In the genomic region with DNA sequence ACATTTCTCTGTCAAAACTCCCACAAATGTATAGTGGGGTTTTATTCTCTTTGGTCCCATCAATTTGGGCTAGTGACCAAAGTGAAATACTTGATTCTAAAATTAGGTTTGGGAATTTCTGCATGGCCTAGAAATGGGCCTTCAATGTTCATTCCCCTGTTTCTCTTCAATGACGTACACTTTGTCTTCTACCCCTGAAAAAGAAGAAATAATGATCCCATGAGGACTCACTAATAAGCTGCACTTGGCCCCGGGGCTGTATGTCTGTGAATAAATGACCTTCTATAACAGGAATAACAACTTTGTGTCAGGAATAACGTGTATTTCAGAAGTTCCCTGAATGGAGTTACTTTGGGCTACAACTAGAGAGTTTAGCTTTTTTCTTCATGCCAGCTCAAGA, we compare ENCODE assay signal across 27 cellular contexts. TPM values are rescaled to one million over a fixed set of nuclear protein-coding genes. Genes with fewer than 3 reads are reported as not detected.
"Had no signal": no experiment of that assay in that cellular context is flagged by ENCODE, and none has a peak within 500 bp of the region (broad histone marks: within the 10 kb centered on the region; RNA-seq: fewer than 3 reads in every experiment).

No MANE protein-coding gene starts in this region.

- H3K9me3 ChIP-seq: SJCRH30, SK-N-SH had no signal

- ATAC-seq: activated CD4-positive, CD25-positive, alpha-beta regulatory T cell treated with anti-CD3 and anti-CD28 coated beads, Interleukin-2, amount 50 U/mL, for 24 hours; activated CD8-positive, alpha-beta T cell treated with anti-CD3 and anti-CD28 coated beads for 36 hours; activated T-cell treated with anti-CD3 and anti-CD28 coated beads, Interleukin-2, amount 50 U/mL, for 72 hours had no signal

- DNase-seq: activated CD4-positive, alpha-beta T cell treated with anti-CD3 and anti-CD28 coated beads for 4 hours; activated CD8-positive, alpha-beta memory T cell treated with anti-CD3 and anti-CD28 coated beads, Interleukin-2, amount 50 U/mL, for 4 hours; activated CD8-positive, alpha-beta T cell treated with anti-CD3 and anti-CD28 coated beads for 36 hours; activated gamma-delta T cell treated with Interleukin-2 at 50 U/mL for 16 hours; activated naive CD4-positive, alpha-beta T cell treated with anti-CD3 and anti-CD28 coated beads, Interleukin-2, amount 10 ng/mL, durations not matched to agents 7 days and 5 days; activated naive CD8-positive, alpha-beta T cell treated with anti-CD3 and anti-CD28 coated beads for 36 hours; activated T-cell treated with anti-CD3 and anti-CD28 coated beads, Interleukin-2, amount 50 U/mL, for 72 hours; aorta; Karpas-422; MM.1S; NCI-H1105; NCI-H1436; NCI-H1694 treated with DMSO at 0.1 percent for 48 hours; NCI-H2029 treated with DMSO at 0.1 percent for 48 hours; NCI-H345; NCI-H510A; NCI-H526 treated with DMSO at 0.1 percent for 48 hours; NCI-H82; SJCRH30; SK-N-SH; SW 1271 had no signal

- H3K9ac ChIP-seq: SK-N-SH had no signal

- H3K4me2 ChIP-seq: SK-N-SH had no signal

- H3K27me3 ChIP-seq: SJCRH30 had no signal

- H3K36me3 ChIP-seq: SJCRH30 had no signal

- H3K4me3 ChIP-seq: K562, SJCRH30 had no signal

- H3K27ac ChIP-seq: SJCRH30 had no signal

RNA-seq across cellular contexts. Expression of gene OR6B1, which starts 20.2 kb away (rescaled TPM):
- total RNA-seq: activated CD8-positive, alpha-beta T cell treated with anti-CD3 and anti-CD28 coated beads for 36 hours; activated naive CD8-positive, alpha-beta T cell treated with anti-CD3 and anti-CD28 coated beads for 36 hours; activated T-cell treated with anti-CD3 and anti-CD28 coated beads, Interleukin-2, amount 50 U/mL, for 72 hours; activated T-helper 2 cell treated with anti-CD3 and anti-CD28 coated beads, Interferon-gamma antibody, Interleukin-2, Interleukin-4, amounts not matched to agents 10 μg/mL and 5 μg/mL and 100 μg/mL, durations not matched to agents 14 hours and 24 hours and 36 hours; aorta; K562; OCI-LY7; RPMI7951; SJCRH30; T-helper 1 cell treated with Interleukin-12 subunit alpha and Interleukin-12 subunit beta and Interleukin-4 antibody, amounts not matched to agents 30 ng/mL and 1 ng/mL, for 36 hours had no signal

RNA-seq across cellular contexts. Expression of gene OR2A5, which starts 28.4 kb away (rescaled TPM):
- total RNA-seq: activated CD8-positive, alpha-beta T cell treated with anti-CD3 and anti-CD28 coated beads for 36 hours; activated naive CD8-positive, alpha-beta T cell treated with anti-CD3 and anti-CD28 coated beads for 36 hours; activated T-cell treated with anti-CD3 and anti-CD28 coated beads, Interleukin-2, amount 50 U/mL, for 72 hours; activated T-helper 2 cell treated with anti-CD3 and anti-CD28 coated beads, Interferon-gamma antibody, Interleukin-2, Interleukin-4, amounts not matched to agents 10 μg/mL and 5 μg/mL and 100 μg/mL, durations not matched to agents 14 hours and 24 hours and 36 hours; aorta; K562; OCI-LY7; RPMI7951; SJCRH30; T-helper 1 cell treated with Interleukin-12 subunit alpha and Interleukin-12 subunit beta and Interleukin-4 antibody, amounts not matched to agents 30 ng/mL and 1 ng/mL, for 36 hours had no signal

RNA-seq across cellular contexts. Expression of gene OR2A25, which starts 49.3 kb away (rescaled TPM):
- total RNA-seq: activated CD8-positive, alpha-beta T cell treated with anti-CD3 and anti-CD28 coated beads for 36 hours; activated naive CD8-positive, alpha-beta T cell treated with anti-CD3 and anti-CD28 coated beads for 36 hours; activated T-cell treated with anti-CD3 and anti-CD28 coated beads, Interleukin-2, amount 50 U/mL, for 72 hours; activated T-helper 2 cell treated with anti-CD3 and anti-CD28 coated beads, Interferon-gamma antibody, Interleukin-2, Interleukin-4, amounts not matched to agents 10 μg/mL and 5 μg/mL and 100 μg/mL, durations not matched to agents 14 hours and 24 hours and 36 hours; aorta; K562; OCI-LY7; RPMI7951; SJCRH30; T-helper 1 cell treated with Interleukin-12 subunit alpha and Interleukin-12 subunit beta and Interleukin-4 antibody, amounts not matched to agents 30 ng/mL and 1 ng/mL, for 36 hours had no signal
